Comparison of ENCODE assay signal across 1 cellular context in genomic region chr6:108738684-108739406, GRCh38.
A peak's percentile ranks its signal among the peaks of the same experiment; 100 is the strongest.
TF ChIP-seq lines count a peak whose summit lies in the region.

No MANE protein-coding gene starts in this region.

TF ChIP-seq in K562, 482 proteins besides CTCF, POLR2A, EP300 and RAD21 (continued from another document and continues in another):
- TF ChIP-seq RREB1 (CRISPR knock-in tag; IDR thresholded peaks at IDR 0.05): no peak
- peak; percentile 53; the same call in 1 of the 2 replicates for TF ChIP-seq HINFP (tag; conservative IDR thresholded peaks at IDR 0.05; ENCODE audit: low read depth)
- no peak for TF ChIP-seq ZNF57 (CRISPR knock-in tag; IDR thresholded peaks at IDR 0.05)
- TF ChIP-seq ZSCAN32 (CRISPR knock-in tag; IDR thresholded peaks at IDR 0.05): no peak
- no peak for TF ChIP-seq FOXJ2 (tag; IDR thresholded peaks at IDR 0.05)
- no peak for TF ChIP-seq RBM15 (IDR thresholded peaks at IDR 0.05; ENCODE audit: insufficient read depth, low read length)
- TF ChIP-seq CXXC5 (CRISPR knock-in tag; IDR thresholded peaks at IDR 0.05): peak; percentile 36; the same call in 1 of the 2 replicates
- no peak for TF ChIP-seq SUPT5H (IDR thresholded peaks at IDR 0.05)
- TF ChIP-seq HDAC8 (tag; IDR thresholded peaks at IDR 0.05): peak; percentile 58; the same call in 1 of the 2 replicates
- TF ChIP-seq E2F5 (CRISPR knock-in tag; IDR thresholded peaks at IDR 0.05): no peak
- peak; percentile 34; the same call in 1 of the 2 replicates for TF ChIP-seq ZNF644 (tag; IDR thresholded peaks at IDR 0.05; ENCODE audit: low read depth)
- no peak for TF ChIP-seq ZNF830 (CRISPR knock-in tag; IDR thresholded peaks at IDR 0.05)
- TF ChIP-seq ZNF785 (CRISPR knock-in tag; IDR thresholded peaks at IDR 0.05): no peak
- TF ChIP-seq PPARD (CRISPR knock-in tag; IDR thresholded peaks at IDR 0.05): no peak
- TF ChIP-seq IRF1 (CRISPR knock-in tag; IDR thresholded peaks at IDR 0.05; ENCODE audit: borderline replicate concordance): no peak
- no peak for TF ChIP-seq ZNF197 (CRISPR knock-in tag; IDR thresholded peaks at IDR 0.05; ENCODE audit: low read depth)
- no peak for TF ChIP-seq ZNF324 (CRISPR knock-in tag; IDR thresholded peaks at IDR 0.05)
- TF ChIP-seq NONO (IDR thresholded peaks at IDR 0.05; ENCODE audit: low read depth in 2 of 2, low read length in 1 of 2): no peak
- TF ChIP-seq CBFA2T2 (conservative IDR thresholded peaks at IDR 0.05): no peak
- TF ChIP-seq NR2C1 (IDR thresholded peaks at IDR 0.05): no peak
- TF ChIP-seq NR2C1 (tag; IDR thresholded peaks at IDR 0.05): peak; percentile 52; the same call in 1 of the 2 replicates
- TF ChIP-seq ZC3H8 (IDR thresholded peaks at IDR 0.05): no peak
- TF ChIP-seq ZNF561 (CRISPR knock-in tag; conservative IDR thresholded peaks at IDR 0.05): no peak
- no peak for TF ChIP-seq ARNT (IDR thresholded peaks at IDR 0.05)
- no peak for TF ChIP-seq RBFOX2 (IDR thresholded peaks at IDR 0.05; ENCODE audit: low read depth, low read length)
- TF ChIP-seq MLX (CRISPR knock-in tag; conservative IDR thresholded peaks at IDR 0.05): no peak
- TF ChIP-seq PHTF2 (CRISPR knock-in tag; IDR thresholded peaks at IDR 0.05): no peak
- TF ChIP-seq E2F3 (CRISPR knock-in tag; IDR thresholded peaks at IDR 0.05): 0 out of 2 replicates have a peak, but pooled peaks have one; percentile 30
- no peak for TF ChIP-seq HMG20B (CRISPR knock-in tag; IDR thresholded peaks at IDR 0.05)
- TF ChIP-seq NFXL1 (CRISPR knock-in tag; IDR thresholded peaks at IDR 0.05): no peak
- no peak for TF ChIP-seq EGR1 (conservative IDR thresholded peaks at IDR 0.05)
- TF ChIP-seq BRD9 (IDR thresholded peaks at IDR 0.05; ENCODE audit: low read depth, partially characterized antibody): no peak
- TF ChIP-seq ZNF76 (CRISPR knock-in tag; IDR thresholded peaks at IDR 0.05; ENCODE audit: borderline replicate concordance): no peak
- no peak for TF ChIP-seq ZNF699 (CRISPR knock-in tag; IDR thresholded peaks at IDR 0.05; ENCODE audit: insufficient replicate concordance)
- no peak for TF ChIP-seq PCBP1 (IDR thresholded peaks at IDR 0.05; ENCODE audit: low read depth, low read length, poor library complexity, severe bottlenecking)
- no peak for TF ChIP-seq HMG20A (CRISPR knock-in tag; conservative IDR thresholded peaks at IDR 0.05)
- TF ChIP-seq CBX3 (IDR thresholded peaks at IDR 0.05; ENCODE audit: borderline replicate concordance in 1 of 2, low read length in 2 of 2): no peak
- TF ChIP-seq STAT5A (IDR thresholded peaks at IDR 0.05; ENCODE audit: borderline replicate concordance, low read length): no peak
- no peak for TF ChIP-seq ZBED1 (IDR thresholded peaks at IDR 0.05)
- no peak for TF ChIP-seq MYBL2 (IDR thresholded peaks at IDR 0.05; ENCODE audit: low read depth)
- no peak for TF ChIP-seq MYBL2 (CRISPR knock-in tag; IDR thresholded peaks at IDR 0.05; ENCODE audit: borderline replicate concordance)
- no peak for TF ChIP-seq RBM14 (IDR thresholded peaks at IDR 0.05; ENCODE audit: borderline replicate concordance, insufficient read depth, low read depth, low read length)
- TF ChIP-seq MIER1 (IDR thresholded peaks at IDR 0.05; ENCODE audit: low read depth): no peak
- no peak for TF ChIP-seq FOXP1 (CRISPR knock-in tag; IDR thresholded peaks at IDR 0.05)
- TF ChIP-seq ZNF124 (CRISPR knock-in tag; IDR thresholded peaks at IDR 0.05): no peak
- no peak for TF ChIP-seq ZNF253 (CRISPR knock-in tag; conservative IDR thresholded peaks at IDR 0.05)
- TF ChIP-seq ZNF436 (CRISPR knock-in tag; IDR thresholded peaks at IDR 0.05): no peak
- TF ChIP-seq CHD1 (IDR thresholded peaks at IDR 0.05; ENCODE audit: low read length): no peak
- no peak for TF ChIP-seq ATF4 (CRISPR knock-in tag; IDR thresholded peaks at IDR 0.05)
- no peak for TF ChIP-seq SMARCC2 (IDR thresholded peaks at IDR 0.05; ENCODE audit: low read depth)
- no peak for TF ChIP-seq ZNF717 (CRISPR knock-in tag; IDR thresholded peaks at IDR 0.05)
- TF ChIP-seq NFIC (IDR thresholded peaks at IDR 0.05): no peak
- TF ChIP-seq ZNF121 (CRISPR knock-in tag; conservative IDR thresholded peaks at IDR 0.05): no peak
- TF ChIP-seq ZNF12 (CRISPR knock-in tag; IDR thresholded peaks at IDR 0.05): no peak
- TF ChIP-seq HMBOX1 (IDR thresholded peaks at IDR 0.05): no peak
- no peak for TF ChIP-seq SRSF3 (IDR thresholded peaks at IDR 0.05; ENCODE audit: insufficient read depth, low read length)
- no peak for TF ChIP-seq SIX5 (IDR thresholded peaks at IDR 0.05; ENCODE audit: borderline replicate concordance in 1 of 2, insufficient read depth in 1 of 2, low read depth in 1 of 2, low read length in 2 of 2)
- no peak for TF ChIP-seq RERE (CRISPR knock-in tag; IDR thresholded peaks at IDR 0.05; ENCODE audit: borderline replicate concordance)
- no peak for TF ChIP-seq ZNF444 (CRISPR knock-in tag; IDR thresholded peaks at IDR 0.05)
- TF ChIP-seq NR4A1 (CRISPR knock-in tag; IDR thresholded peaks at IDR 0.05): no peak
- TF ChIP-seq NR4A1 (tag; IDR thresholded peaks at IDR 0.05): 0 out of 2 replicates have a peak, but pooled peaks have one; percentile 60
- TF ChIP-seq DMBX1 (CRISPR knock-in tag; IDR thresholded peaks at IDR 0.05; ENCODE audit: borderline replicate concordance): 0 out of 2 replicates have a peak, but pooled peaks have one; percentile 12
